In the genomic region with DNA sequence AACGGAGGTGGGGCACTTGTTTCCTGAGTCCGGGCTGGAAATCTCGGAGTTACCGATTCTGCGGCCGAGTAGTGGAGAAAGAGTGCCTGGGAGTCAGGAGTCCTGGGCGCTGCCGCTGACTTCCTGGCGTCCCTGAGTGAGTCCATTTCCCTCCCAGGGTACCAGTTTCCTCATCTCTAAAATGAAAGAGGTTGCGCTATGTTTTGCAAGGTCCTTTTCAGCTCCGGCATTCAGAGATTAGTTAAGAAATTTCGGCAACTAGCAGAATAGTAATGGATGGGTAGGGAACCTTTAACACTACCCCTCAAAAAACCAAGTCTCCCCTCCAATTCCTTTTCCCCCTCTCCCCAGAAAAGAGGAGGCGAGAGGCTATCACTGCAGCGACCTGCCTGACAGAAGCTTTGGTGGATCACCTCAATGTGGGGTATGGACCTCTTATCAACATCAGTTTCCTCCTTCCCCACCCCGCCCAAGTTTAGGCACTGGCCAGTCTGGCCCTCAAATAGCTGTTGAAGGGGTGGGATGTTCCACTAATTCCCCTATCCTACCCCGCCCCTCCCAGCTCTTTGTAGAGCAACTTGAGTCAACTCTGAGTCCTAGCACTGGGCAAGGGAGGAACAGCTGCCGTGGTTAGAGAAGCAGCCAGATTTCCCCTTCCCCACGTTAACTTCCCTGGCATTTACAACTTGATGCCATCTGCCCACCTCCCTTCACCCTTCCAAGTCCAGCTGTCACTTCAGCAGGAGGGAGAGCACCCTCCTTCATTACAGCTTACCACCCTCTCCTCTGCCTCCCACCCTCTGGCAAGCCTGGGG, we compare ENCODE assay signal across 8 cellular contexts. TPM values are rescaled to one million over a fixed set of nuclear protein-coding genes. Genes with fewer than 3 reads are reported as not detected.
DNase-seq lines count a peak whose midpoint lies in the region; ATAC-seq and TF ChIP-seq lines count a peak whose summit lies in the region.

No MANE protein-coding gene starts in this region.

- H3K9ac ChIP-seq in iPS-20b (ENCODE audit: low read depth, low read length) = peak overlapping the region; percentile 97; the same call in 1 of the 2 replicates

- DNase-seq in activated T-helper 1 cell treated with anti-CD3 and anti-CD28 coated beads, Interleukin-12 subunit alpha, Interleukin-12 subunit beta, Interleukin-2, Interleukin-4 antibody, amounts not matched to agents 30 ng/mL and 10 ng/mL and 1 ng/mL, durations not matched to agents 14 hours and 24 hours and 36 hours (ENCODE audit: low spot score) = no peak
- DNase-seq in testis = no peak
- DNase-seq in DMS153 treated with DMSO at 0.1 percent for 48 hours (lab: John Stamatoyannopoulos, UW; ENCODE audit: unreplicated experiment) = no peak
- DNase-seq in glomerular visceral epithelial cell (ENCODE audit: extremely low spot score) = no peak

- peak overlapping the region; percentile 92 for H3K4me3 ChIP-seq in DOHH2 (ENCODE audit: low read length)
- H3K4me3 ChIP-seq in iPS-20b (ENCODE audit: low read length) = peak overlapping the region; percentile 97
- H3K4me3 ChIP-seq in testis = peak overlapping the region; percentile 85 to 95

- peaks cover 3% of the 10 kb centered on the region; the same call in 1 of the 2 replicates for H3F3A ChIP-seq in DOHH2 (ENCODE audit: control insufficient read depth, insufficient read depth)

- no peak for TF ChIP-seq POLR2A in testis (IDR thresholded peaks at IDR 0.05)

- H3K36me3 Mint-ChIP-seq in activated T-helper 1 cell treated with anti-CD3 and anti-CD28 coated beads, Interleukin-12 subunit alpha, Interleukin-12 subunit beta, Interleukin-2, Interleukin-4 antibody, amounts not matched to agents 30 ng/mL and 10 ng/mL and 1 ng/mL, durations not matched to agents 14 hours and 24 hours and 36 hours (ENCODE audit: low read depth) = no peaks in the 10 kb centered on the region

- H3K27ac ChIP-seq in DOHH2 (ENCODE audit: low read depth, low read length) = peak overlapping the region; percentile 77
- peak overlapping the region; percentile 89 for H3K27ac ChIP-seq in iPS-20b (ENCODE audit: low read length)
- peak overlapping the region; percentile 90 to 96 for H3K27ac ChIP-seq in testis

- H3K27me3 Mint-ChIP-seq in activated T-helper 1 cell treated with anti-CD3 and anti-CD28 coated beads, Interleukin-12 subunit alpha, Interleukin-12 subunit beta, Interleukin-2, Interleukin-4 antibody, amounts not matched to agents 30 ng/mL and 10 ng/mL and 1 ng/mL, durations not matched to agents 14 hours and 24 hours and 36 hours (ENCODE audit: insufficient read depth) = peaks cover 13% of the 10 kb centered on the region

- TF ChIP-seq CTCF in DOHH2 (IDR thresholded peaks at IDR 0.05; ENCODE audit: low read depth, low read length, poor library complexity, severe bottlenecking) (no peak), testis (IDR thresholded peaks at IDR 0.05) (no peak)

- H3K27ac Mint-ChIP-seq in activated T-helper 1 cell treated with anti-CD3 and anti-CD28 coated beads, Interleukin-12 subunit alpha, Interleukin-12 subunit beta, Interleukin-2, Interleukin-4 antibody, amounts not matched to agents 30 ng/mL and 10 ng/mL and 1 ng/mL, durations not matched to agents 14 hours and 24 hours and 36 hours = peak overlapping the region; percentile 93

- H3K27me3 ChIP-seq in DOHH2 (ENCODE audit: control insufficient read depth, low read length) = peaks cover 10% of the 10 kb centered on the region
- H3K27me3 ChIP-seq in iPS-20b (ENCODE audit: insufficient read depth, low read length) = peaks cover 11% of the 10 kb centered on the region; the same call in 1 of the 2 replicates
- H3K27me3 ChIP-seq in testis = no peaks in the 10 kb centered on the region

- WGBS in testis, 2 donors = 5 to 11% methylated on average over 18 of the region's 18 CpGs

- H3K4me1 ChIP-seq in DOHH2 (ENCODE audit: control insufficient read depth, low read length) = peaks cover 30% of the 10 kb centered on the region
- H3K4me1 ChIP-seq in iPS-20b (ENCODE audit: insufficient read depth, low read length) = peaks cover 27% of the 10 kb centered on the region
- peaks cover 69% of the 10 kb centered on the region for H3K4me1 ChIP-seq in testis

- no peaks in the 10 kb centered on the region for H3K9me3 Mint-ChIP-seq in activated T-helper 1 cell treated with anti-CD3 and anti-CD28 coated beads, Interleukin-12 subunit alpha, Interleukin-12 subunit beta, Interleukin-2, Interleukin-4 antibody, amounts not matched to agents 30 ng/mL and 10 ng/mL and 1 ng/mL, durations not matched to agents 14 hours and 24 hours and 36 hours

- ATAC-seq in HG03558 (IDR thresholded peaks at IDR 0.05; ENCODE audit: extremely low read depth, unreplicated experiment) = peak; percentile 18
- no peak for ATAC-seq in HG02642 (IDR thresholded peaks at IDR 0.05; ENCODE audit: poor library complexity, unreplicated experiment)

- peaks cover 19% of the 10 kb centered on the region for H3K79me2 ChIP-seq in DOHH2 (ENCODE audit: control insufficient read depth, low read length)

- no peaks in the 10 kb centered on the region for H4K20me1 ChIP-seq in DOHH2 (ENCODE audit: control insufficient read depth, insufficient read depth, low read depth, low read length)

- H3K36me3 ChIP-seq in DOHH2 (ENCODE audit: control insufficient read depth, low read length) (peaks cover 16% of the 10 kb centered on the region; the same call in 1 of the 2 replicates), iPS-20b (ENCODE audit: insufficient read depth, low read depth, low read length) (no peaks in the 10 kb centered on the region; the same call in 1 of the 2 replicates), testis (ENCODE audit: low read depth, missing control alignments) (no peaks in the 10 kb centered on the region)

- H3K9me2 ChIP-seq in DOHH2 (replicated peaks; ENCODE audit: control insufficient read depth, low read length) = no peaks in the 10 kb centered on the region

- peak overlapping the region; percentile 91 for H3K4me3 Mint-ChIP-seq in activated T-helper 1 cell treated with anti-CD3 and anti-CD28 coated beads, Interleukin-12 subunit alpha, Interleukin-12 subunit beta, Interleukin-2, Interleukin-4 antibody, amounts not matched to agents 30 ng/mL and 10 ng/mL and 1 ng/mL, durations not matched to agents 14 hours and 24 hours and 36 hours

- H3K9me3 ChIP-seq in DOHH2 (ENCODE audit: control insufficient read depth, insufficient read depth, low read length) (no peaks in the 10 kb centered on the region), iPS-20b (ENCODE audit: insufficient read depth, low read depth, low read length) (no peaks in the 10 kb centered on the region), testis (no peaks in the 10 kb centered on the region)

- H3K4me2 ChIP-seq in DOHH2 (ENCODE audit: low read length) = peak overlapping the region; percentile 89

- H3K4me1 Mint-ChIP-seq in activated T-helper 1 cell treated with anti-CD3 and anti-CD28 coated beads, Interleukin-12 subunit alpha, Interleukin-12 subunit beta, Interleukin-2, Interleukin-4 antibody, amounts not matched to agents 30 ng/mL and 10 ng/mL and 1 ng/mL, durations not matched to agents 14 hours and 24 hours and 36 hours (ENCODE audit: low read depth) = peaks cover 34% of the 10 kb centered on the region

- intact Hi-C loops in activated T-helper 1 cell treated with anti-CD3 and anti-CD28 coated beads, Interleukin-12 subunit alpha, Interleukin-12 subunit beta, Interleukin-2, Interleukin-4 antibody, amounts not matched to agents 30 ng/mL and 10 ng/mL and 1 ng/mL, durations not matched to agents 14 hours and 24 hours and 36 hours (cut with micrococcal nuclease) = loop anchor here (1.0 to 10.0 kb wide), 6 partner anchors 8 to 1990 kb away; a partner anchor contains a TSS
- intact Hi-C loops in testis (cut with DNase I; ENCODE audit: low total_unique reads) = no loop called here

RNA-seq across cellular contexts. Expression of a gene that starts 0.9 kb away (rescaled TPM):
- 62.5 and 64.8 TPM in 2 replicates for total RNA-seq in activated T-helper 1 cell treated with anti-CD3 and anti-CD28 coated beads, Interleukin-12 subunit alpha, Interleukin-12 subunit beta, Interleukin-2, Interleukin-4 antibody, amounts not matched to agents 30 ng/mL and 10 ng/mL and 1 ng/mL, durations not matched to agents 14 hours and 24 hours and 36 hours
- 100 to 1,000 TPM; 110 to 145 TPM for total RNA-seq in testis
- 108 TPM for polyA plus RNA-seq in testis (ENCODE audit: insufficient read depth, low read depth, low replicate concordance)

RNA-seq across cellular contexts. Expression of a gene that starts 3.4 kb away (rescaled TPM):
- 4.2 and 6.7 TPM in 2 replicates for total RNA-seq in activated T-helper 1 cell treated with anti-CD3 and anti-CD28 coated beads, Interleukin-12 subunit alpha, Interleukin-12 subunit beta, Interleukin-2, Interleukin-4 antibody, amounts not matched to agents 30 ng/mL and 10 ng/mL and 1 ng/mL, durations not matched to agents 14 hours and 24 hours and 36 hours
- total RNA-seq in testis = 10 to 100 TPM; 15.1 to 18.0 TPM
- polyA plus RNA-seq in testis (ENCODE audit: insufficient read depth, low read depth, low replicate concordance) = 9.8 TPM

RNA-seq across cellular contexts. Expression of a gene that starts 9.1 kb away (rescaled TPM):
- 0.88 and 1.1 TPM in 2 replicates for total RNA-seq in activated T-helper 1 cell treated with anti-CD3 and anti-CD28 coated beads, Interleukin-12 subunit alpha, Interleukin-12 subunit beta, Interleukin-2, Interleukin-4 antibody, amounts not matched to agents 30 ng/mL and 10 ng/mL and 1 ng/mL, durations not matched to agents 14 hours and 24 hours and 36 hours
- 10 to 100 TPM; 26.4 to 30.6 TPM for total RNA-seq in testis
- 43.3 TPM for polyA plus RNA-seq in testis (ENCODE audit: insufficient read depth, low read depth, low replicate concordance)

RNA-seq across cellular contexts. Expression of a gene that starts 12.0 kb away (rescaled TPM):
- 183 and 198 TPM in 2 replicates for total RNA-seq in activated T-helper 1 cell treated with anti-CD3 and anti-CD28 coated beads, Interleukin-12 subunit alpha, Interleukin-12 subunit beta, Interleukin-2, Interleukin-4 antibody, amounts not matched to agents 30 ng/mL and 10 ng/mL and 1 ng/mL, durations not matched to agents 14 hours and 24 hours and 36 hours
- total RNA-seq in testis = 100 to 1,000 TPM; 600 to 668 TPM
- 655 TPM for polyA plus RNA-seq in testis (ENCODE audit: insufficient read depth, low read depth, low replicate concordance)

RNA-seq across cellular contexts. Expression of a gene that starts 26.1 kb away (rescaled TPM):
- 14.2 and 15.2 TPM in 2 replicates for total RNA-seq in activated T-helper 1 cell treated with anti-CD3 and anti-CD28 coated beads, Interleukin-12 subunit alpha, Interleukin-12 subunit beta, Interleukin-2, Interleukin-4 antibody, amounts not matched to agents 30 ng/mL and 10 ng/mL and 1 ng/mL, durations not matched to agents 14 hours and 24 hours and 36 hours
- 1 to 10 TPM; 3.1 to 3.3 TPM for total RNA-seq in testis
- polyA plus RNA-seq in testis (ENCODE audit: insufficient read depth, low read depth, low replicate concordance) = 3.0 TPM

Comparison
In these comparisons a context has a peak if more than half of its experiments do, and no peak if none do; other contexts are left out.
1. RNA of a gene that starts 9.1 kb away (total RNA-seq): 26.4 to 30.6 TPM in testis; 0.88 to 1.1 TPM in activated T-helper 1 cell treated with anti-CD3 and anti-CD28 coated beads, Interleukin-12 subunit alpha, Interleukin-12 subunit beta, Interleukin-2, Interleukin-4 antibody, amounts not matched to agents 30 ng/mL and 10 ng/mL and 1 ng/mL, durations not matched to agents 14 hours and 24 hours and 36 hours; every median in the first group is over 10 times any median in the second.
2. Peak in every context shown above with its lines, with median percentiles within 50 percentile points of each other: H3K27ac ChIP-seq and H3K4me3 ChIP-seq.